Comparison of ENCODE assay signal across 1 cellular context in genomic region chr11:34783816-34784317, GRCh38.
TF ChIP-seq lines count a peak whose summit lies in the region.

No MANE protein-coding gene starts in this region.

TF ChIP-seq in HepG2, 621 proteins besides CTCF, POLR2A, EP300 and RAD21 (continued from another document and continues in another):
- TF ChIP-seq PAXIP1 (CRISPR knock-in tag; conservative IDR thresholded peaks at IDR 0.05), result no peak; the same call in 1 of the 2 replicates
- 0 out of 2 replicates have a peak, but pooled peaks have one; percentile 35 for TF ChIP-seq ZNF256 (CRISPR knock-in tag; conservative IDR thresholded peaks at IDR 0.05)
- TF ChIP-seq ATAD3A (CRISPR knock-in tag; IDR thresholded peaks at IDR 0.05), result no peak
- no peak for TF ChIP-seq ZNF12 (CRISPR knock-in tag; IDR thresholded peaks at IDR 0.05)
- TF ChIP-seq MIXL1 (CRISPR knock-in tag; IDR thresholded peaks at IDR 0.05), result no peak
- 0 out of 2 replicates have a peak, but pooled peaks have one; percentile 14 for TF ChIP-seq FOSL1 (CRISPR knock-in tag; IDR thresholded peaks at IDR 0.05; ENCODE audit: borderline replicate concordance)
- TF ChIP-seq ZNF274 (CRISPR knock-in tag; IDR thresholded peaks at IDR 0.05), result no peak
- no peak for TF ChIP-seq SMYD3 (CRISPR knock-in tag; IDR thresholded peaks at IDR 0.05)
- 0 out of 2 replicates have a peak, but pooled peaks have one; percentile 16 for TF ChIP-seq KDM1A (CRISPR knock-in tag; IDR thresholded peaks at IDR 0.05)
- TF ChIP-seq RELA (CRISPR knock-in tag; IDR thresholded peaks at IDR 0.05), result no peak
- no peak for TF ChIP-seq PRDM10 (CRISPR knock-in tag; IDR thresholded peaks at IDR 0.05; ENCODE audit: low read depth)
- TF ChIP-seq DNMT1 (CRISPR knock-in tag; IDR thresholded peaks at IDR 0.05), result no peak
- TF ChIP-seq, protein P1, sequence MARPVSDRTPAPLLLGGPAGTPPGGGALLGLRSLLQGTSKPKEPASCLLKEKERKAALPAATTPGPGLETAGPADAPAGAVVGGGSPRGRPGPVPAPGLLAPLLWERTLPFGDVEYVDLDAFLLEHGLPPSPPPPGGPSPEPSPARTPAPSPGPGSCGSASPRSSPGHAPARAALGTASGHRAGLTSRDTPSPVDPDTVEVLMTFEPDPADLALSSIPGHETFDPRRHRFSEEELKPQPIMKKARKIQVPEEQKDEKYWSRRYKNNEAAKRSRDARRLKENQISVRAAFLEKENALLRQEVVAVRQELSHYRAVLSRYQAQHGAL (CRISPR knock-in tag; IDR thresholded peaks at IDR 0.05; ENCODE audit: not compliant biosample characterization), result no peak
- no peak for TF ChIP-seq NFE2 (CRISPR knock-in tag; IDR thresholded peaks at IDR 0.05)
- TF ChIP-seq ZBTB21 (CRISPR knock-in tag; IDR thresholded peaks at IDR 0.05), result peak; percentile 41; the same call in 1 of the 2 replicates
- TF ChIP-seq SOX5 (CRISPR knock-in tag; IDR thresholded peaks at IDR 0.05; ENCODE audit: borderline replicate concordance), result peak; percentile 93
- TF ChIP-seq, protein P2, sequence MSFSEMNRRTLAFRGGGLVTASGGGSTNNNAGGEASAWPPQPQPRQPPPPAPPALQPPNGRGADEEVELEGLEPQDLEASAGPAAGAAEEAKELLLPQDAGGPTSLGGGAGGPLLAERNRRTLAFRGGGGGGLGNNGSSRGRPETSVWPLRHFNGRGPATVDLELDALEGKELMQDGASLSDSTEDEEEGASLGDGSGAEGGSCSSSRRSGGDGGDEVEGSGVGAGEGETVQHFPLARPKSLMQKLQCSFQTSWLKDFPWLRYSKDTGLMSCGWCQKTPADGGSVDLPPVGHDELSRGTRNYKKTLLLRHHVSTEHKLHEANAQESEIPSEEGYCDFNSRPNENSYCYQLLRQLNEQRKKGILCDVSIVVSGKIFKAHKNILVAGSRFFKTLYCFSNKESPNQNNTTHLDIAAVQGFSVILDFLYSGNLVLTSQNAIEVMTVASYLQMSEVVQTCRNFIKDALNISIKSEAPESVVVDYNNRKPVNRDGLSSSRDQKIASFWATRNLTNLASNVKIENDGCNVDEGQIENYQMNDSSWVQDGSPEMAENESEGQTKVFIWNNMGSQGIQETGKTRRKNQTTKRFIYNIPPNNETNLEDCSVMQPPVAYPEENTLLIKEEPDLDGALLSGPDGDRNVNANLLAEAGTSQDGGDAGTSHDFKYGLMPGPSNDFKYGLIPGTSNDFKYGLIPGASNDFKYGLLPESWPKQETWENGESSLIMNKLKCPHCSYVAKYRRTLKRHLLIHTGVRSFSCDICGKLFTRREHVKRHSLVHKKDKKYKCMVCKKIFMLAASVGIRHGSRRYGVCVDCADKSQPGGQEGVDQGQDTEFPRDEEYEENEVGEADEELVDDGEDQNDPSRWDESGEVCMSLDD (CRISPR knock-in tag; IDR thresholded peaks at IDR 0.05; ENCODE audit: borderline replicate concordance), result no peak
- TF ChIP-seq ZNF567 (CRISPR knock-in tag; IDR thresholded peaks at IDR 0.05; ENCODE audit: borderline replicate concordance), result no peak
- TF ChIP-seq, protein P3, sequence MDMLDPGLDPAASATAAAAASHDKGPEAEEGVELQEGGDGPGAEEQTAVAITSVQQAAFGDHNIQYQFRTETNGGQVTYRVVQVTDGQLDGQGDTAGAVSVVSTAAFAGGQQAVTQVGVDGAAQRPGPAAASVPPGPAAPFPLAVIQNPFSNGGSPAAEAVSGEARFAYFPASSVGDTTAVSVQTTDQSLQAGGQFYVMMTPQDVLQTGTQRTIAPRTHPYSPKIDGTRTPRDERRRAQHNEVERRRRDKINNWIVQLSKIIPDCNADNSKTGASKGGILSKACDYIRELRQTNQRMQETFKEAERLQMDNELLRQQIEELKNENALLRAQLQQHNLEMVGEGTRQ (IDR thresholded peaks at IDR 0.05; ENCODE audit: low read depth, low read length), result no peak
- TF ChIP-seq, protein P3 (CRISPR knock-in tag; IDR thresholded peaks at IDR 0.05; ENCODE audit: borderline replicate concordance), result no peak
- no peak for TF ChIP-seq ZSCAN9 (CRISPR knock-in tag; IDR thresholded peaks at IDR 0.05; ENCODE audit: borderline replicate concordance)
- no peak for TF ChIP-seq ZNF670 (CRISPR knock-in tag; IDR thresholded peaks at IDR 0.05; ENCODE audit: borderline replicate concordance)
- TF ChIP-seq ZNF337 (CRISPR knock-in tag; IDR thresholded peaks at IDR 0.05; ENCODE audit: borderline replicate concordance, low read depth), result no peak
- TF ChIP-seq ARNTL (CRISPR knock-in tag; IDR thresholded peaks at IDR 0.05), result no peak
- no peak for TF ChIP-seq SYNCRIP (IDR thresholded peaks at IDR 0.05; ENCODE audit: insufficient read depth, low read depth, low read length)
- TF ChIP-seq RXRA (CRISPR knock-in tag; IDR thresholded peaks at IDR 0.05), result peak; percentile 98
- TF ChIP-seq, protein P4, sequence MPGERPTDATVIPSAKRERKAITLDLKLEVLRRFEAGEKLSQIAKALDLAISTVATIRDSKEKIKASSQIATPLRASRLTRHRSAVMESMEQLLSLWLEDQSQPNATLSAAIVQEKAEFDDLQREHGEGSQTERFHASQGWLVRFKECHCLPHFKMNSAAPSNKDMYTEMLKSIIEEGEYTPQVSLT (CRISPR knock-in tag; IDR thresholded peaks at IDR 0.05; ENCODE audit: borderline replicate concordance, low read depth), result no peak
- no peak for TF ChIP-seq CERS6 (CRISPR knock-in tag; IDR thresholded peaks at IDR 0.05)
- TF ChIP-seq CAMTA2 (CRISPR knock-in tag; IDR thresholded peaks at IDR 0.05; ENCODE audit: borderline replicate concordance), result no peak
- TF ChIP-seq, protein P5, sequence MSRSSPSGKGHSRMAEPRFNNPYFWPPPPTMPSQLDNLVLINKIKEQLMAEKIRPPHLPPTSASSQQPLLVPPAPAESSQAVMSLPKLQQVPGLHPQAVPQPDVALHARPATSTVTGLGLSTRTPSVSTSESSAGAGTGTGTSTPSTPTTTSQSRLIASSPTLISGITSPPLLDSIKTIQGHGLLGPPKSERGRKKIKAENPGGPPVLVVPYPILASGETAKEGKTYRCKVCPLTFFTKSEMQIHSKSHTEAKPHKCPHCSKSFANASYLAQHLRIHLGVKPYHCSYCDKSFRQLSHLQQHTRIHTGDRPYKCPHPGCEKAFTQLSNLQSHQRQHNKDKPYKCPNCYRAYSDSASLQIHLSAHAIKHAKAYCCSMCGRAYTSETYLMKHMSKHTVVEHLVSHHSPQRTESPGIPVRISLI (CRISPR knock-in tag; IDR thresholded peaks at IDR 0.05; ENCODE audit: borderline replicate concordance), result no peak
- no peak for TF ChIP-seq ZNF367 (CRISPR knock-in tag; IDR thresholded peaks at IDR 0.05; ENCODE audit: borderline replicate concordance)
- TF ChIP-seq LBX2 (CRISPR knock-in tag; IDR thresholded peaks at IDR 0.05; ENCODE audit: borderline replicate concordance), result no peak
- TF ChIP-seq ZNF709 (CRISPR knock-in tag; IDR thresholded peaks at IDR 0.05), result no peak
- TF ChIP-seq, protein P6, sequence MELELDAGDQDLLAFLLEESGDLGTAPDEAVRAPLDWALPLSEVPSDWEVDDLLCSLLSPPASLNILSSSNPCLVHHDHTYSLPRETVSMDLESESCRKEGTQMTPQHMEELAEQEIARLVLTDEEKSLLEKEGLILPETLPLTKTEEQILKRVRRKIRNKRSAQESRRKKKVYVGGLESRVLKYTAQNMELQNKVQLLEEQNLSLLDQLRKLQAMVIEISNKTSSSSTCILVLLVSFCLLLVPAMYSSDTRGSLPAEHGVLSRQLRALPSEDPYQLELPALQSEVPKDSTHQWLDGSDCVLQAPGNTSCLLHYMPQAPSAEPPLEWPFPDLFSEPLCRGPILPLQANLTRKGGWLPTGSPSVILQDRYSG (CRISPR knock-in tag; IDR thresholded peaks at IDR 0.05), result no peak
- TF ChIP-seq ZNF800 (CRISPR knock-in tag; IDR thresholded peaks at IDR 0.05), result no peak
- no peak for TF ChIP-seq ZBTB1 (CRISPR knock-in tag; IDR thresholded peaks at IDR 0.05; ENCODE audit: borderline replicate concordance)
- TF ChIP-seq EED (CRISPR knock-in tag; IDR thresholded peaks at IDR 0.05), result no peak
- TF ChIP-seq NCOA5 (CRISPR knock-in tag; IDR thresholded peaks at IDR 0.05), result no peak
- TF ChIP-seq SP140L (CRISPR knock-in tag; IDR thresholded peaks at IDR 0.05; ENCODE audit: borderline replicate concordance), result no peak
- TF ChIP-seq MIER3 (CRISPR knock-in tag; IDR thresholded peaks at IDR 0.05; ENCODE audit: borderline replicate concordance), result 0 out of 2 replicates have a peak, but pooled peaks have one; percentile 14
- TF ChIP-seq, protein P7, sequence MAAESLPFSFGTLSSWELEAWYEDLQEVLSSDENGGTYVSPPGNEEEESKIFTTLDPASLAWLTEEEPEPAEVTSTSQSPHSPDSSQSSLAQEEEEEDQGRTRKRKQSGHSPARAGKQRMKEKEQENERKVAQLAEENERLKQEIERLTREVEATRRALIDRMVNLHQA (CRISPR knock-in tag; IDR thresholded peaks at IDR 0.05), result no peak
- TF ChIP-seq ZSCAN25 (CRISPR knock-in tag; IDR thresholded peaks at IDR 0.05), result no peak
- TF ChIP-seq THYN1 (CRISPR knock-in tag; IDR thresholded peaks at IDR 0.05; ENCODE audit: borderline replicate concordance, low read depth), result no peak
